Comparison of ENCODE assay signal across 12 cellular contexts in the genomic region with DNA sequence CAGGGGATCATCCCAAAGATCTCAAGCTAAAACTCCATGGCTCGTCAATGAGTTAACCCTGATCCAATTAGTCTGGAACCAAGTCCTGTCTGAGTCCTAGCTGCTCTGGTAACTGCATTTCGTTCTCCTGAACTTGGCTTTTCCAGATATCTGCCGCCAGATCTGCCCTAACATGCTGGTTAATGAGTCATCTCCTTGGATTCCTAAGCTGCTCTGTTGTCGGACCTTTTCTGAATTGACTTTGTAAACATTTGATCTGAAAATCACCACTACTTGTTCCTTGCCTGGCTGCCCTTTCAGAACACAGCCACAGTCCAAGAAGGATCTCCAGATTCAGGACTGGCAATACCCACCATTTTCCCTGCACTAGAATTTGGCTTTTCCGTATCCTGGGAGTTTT.
DNase-seq lines count a peak whose midpoint lies in the region; ATAC-seq and TF ChIP-seq lines count a peak whose summit lies in the region.
"Had no signal": no experiment of that assay in that cellular context is flagged by ENCODE, and none has a peak within 500 bp of the region (broad histone marks: within the 10 kb centered on the region; RNA-seq: fewer than 3 reads in every experiment).

No MANE protein-coding gene starts in this region.

- no peaks in the 10 kb centered on the region for H3K9me3 ChIP-seq in SJCRH30 (replicated peaks)

- no peaks in the 10 kb centered on the region for H3K4me1 ChIP-seq in SJCRH30

- H3K36me3 ChIP-seq in SJCRH30 = no peaks in the 10 kb centered on the region

- no peaks in the 10 kb centered on the region for H3K27me3 ChIP-seq in SJCRH30

- peak; percentile 85 for ATAC-seq in SK-N-SH treated with all-trans-retinoic acid at 6 μM for 48 hours
- no peak for ATAC-seq in HG03439 (IDR thresholded peaks at IDR 0.05; ENCODE audit: unreplicated experiment)

- no peak for TF ChIP-seq CTCF in HFF-Myc (IDR thresholded peaks at IDR 0.05; ENCODE audit: low read depth, low read length, missing control alignments)

- H3K4me3 ChIP-seq in HFF-Myc (replicated peaks; ENCODE audit: low read depth, low read length) (no peak overlapping the region), SJCRH30 (no peak overlapping the region)

- H3K27ac ChIP-seq in SJCRH30 = no peak overlapping the region

- DNase-seq in HFF-Myc (ENCODE audit: extremely low read depth, low read depth) (peak; percentile 56), fibroblast of peridontal ligament (ENCODE audit: extremely low read depth) (peak; percentile 70), stromal cell of bone marrow (ENCODE audit: low read depth) (peak; percentile 36), CD1c-positive myeloid dendritic cell (ENCODE audit: extremely low spot score) (no peak), SJCRH30 (no peak)
- DNase-seq: cerebellar nuclear complex; DMS79; H7; NCI-H1105 treated with DMSO at 0.1 percent for 48 hours; NK-92 treated with Interleukin-12 subunit alpha and Interleukin-12 subunit beta, amount 100 ng/mL, for 24 hours had no signal

TF ChIP-seq in SK-N-SH treated with all-trans-retinoic acid at 6 μM for 48 hours, 23 proteins besides CTCF, POLR2A, EP300 and RAD21:
- TF ChIP-seq RARB (CRISPR knock-in tag; IDR thresholded peaks at IDR 0.05) (no peak), ZFP30 (CRISPR knock-in tag; IDR thresholded peaks at IDR 0.05) (no peak), TCF4 (CRISPR knock-in tag; IDR thresholded peaks at IDR 0.05; ENCODE audit: borderline replicate concordance) (no peak), ZC3H10 (CRISPR knock-in tag; IDR thresholded peaks at IDR 0.05) (no peak), ZNF8 (CRISPR knock-in tag; IDR thresholded peaks at IDR 0.05) (no peak), CSDC2 (CRISPR knock-in tag; IDR thresholded peaks at IDR 0.05) (no peak), PPARA (CRISPR knock-in tag; IDR thresholded peaks at IDR 0.05; ENCODE audit: borderline replicate concordance) (no peak), ISL1 (CRISPR knock-in tag; IDR thresholded peaks at IDR 0.05) (no peak), ARNTL (CRISPR knock-in tag; IDR thresholded peaks at IDR 0.05; ENCODE audit: borderline replicate concordance, low read depth) (no peak), SNAI2 (CRISPR knock-in tag; IDR thresholded peaks at IDR 0.05) (no peak), OSR1 (CRISPR knock-in tag; IDR thresholded peaks at IDR 0.05) (no peak), GLIS3 (CRISPR knock-in tag; IDR thresholded peaks at IDR 0.05) (no peak), BACH2 (CRISPR knock-in tag; IDR thresholded peaks at IDR 0.05; ENCODE audit: borderline replicate concordance) (no peak), ZNF565 (CRISPR knock-in tag; conservative IDR thresholded peaks at IDR 0.05; ENCODE audit: low read depth) (no peak), ZNF70 (CRISPR knock-in tag; IDR thresholded peaks at IDR 0.05) (no peak), ZFP3 (CRISPR knock-in tag; IDR thresholded peaks at IDR 0.05) (no peak), TOX (CRISPR knock-in tag; IDR thresholded peaks at IDR 0.05; ENCODE audit: borderline replicate concordance) (no peak)
- TF ChIP-seq, protein P1, sequence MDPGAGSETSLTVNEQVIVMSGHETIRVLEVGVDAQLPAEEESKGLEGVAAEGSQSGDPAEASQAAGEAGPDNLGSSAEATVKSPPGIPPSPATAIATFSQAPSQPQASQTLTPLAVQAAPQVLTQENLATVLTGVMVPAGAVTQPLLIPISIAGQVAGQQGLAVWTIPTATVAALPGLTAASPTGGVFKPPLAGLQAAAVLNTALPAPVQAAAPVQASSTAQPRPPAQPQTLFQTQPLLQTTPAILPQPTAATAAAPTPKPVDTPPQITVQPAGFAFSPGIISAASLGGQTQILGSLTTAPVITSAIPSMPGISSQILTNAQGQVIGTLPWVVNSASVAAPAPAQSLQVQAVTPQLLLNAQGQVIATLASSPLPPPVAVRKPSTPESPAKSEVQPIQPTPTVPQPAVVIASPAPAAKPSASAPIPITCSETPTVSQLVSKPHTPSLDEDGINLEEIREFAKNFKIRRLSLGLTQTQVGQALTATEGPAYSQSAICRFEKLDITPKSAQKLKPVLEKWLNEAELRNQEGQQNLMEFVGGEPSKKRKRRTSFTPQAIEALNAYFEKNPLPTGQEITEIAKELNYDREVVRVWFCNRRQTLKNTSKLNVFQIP (CRISPR knock-in tag; IDR thresholded peaks at IDR 0.05; ENCODE audit: borderline replicate concordance, low read depth) = no peak
- TF ChIP-seq, protein P2, sequence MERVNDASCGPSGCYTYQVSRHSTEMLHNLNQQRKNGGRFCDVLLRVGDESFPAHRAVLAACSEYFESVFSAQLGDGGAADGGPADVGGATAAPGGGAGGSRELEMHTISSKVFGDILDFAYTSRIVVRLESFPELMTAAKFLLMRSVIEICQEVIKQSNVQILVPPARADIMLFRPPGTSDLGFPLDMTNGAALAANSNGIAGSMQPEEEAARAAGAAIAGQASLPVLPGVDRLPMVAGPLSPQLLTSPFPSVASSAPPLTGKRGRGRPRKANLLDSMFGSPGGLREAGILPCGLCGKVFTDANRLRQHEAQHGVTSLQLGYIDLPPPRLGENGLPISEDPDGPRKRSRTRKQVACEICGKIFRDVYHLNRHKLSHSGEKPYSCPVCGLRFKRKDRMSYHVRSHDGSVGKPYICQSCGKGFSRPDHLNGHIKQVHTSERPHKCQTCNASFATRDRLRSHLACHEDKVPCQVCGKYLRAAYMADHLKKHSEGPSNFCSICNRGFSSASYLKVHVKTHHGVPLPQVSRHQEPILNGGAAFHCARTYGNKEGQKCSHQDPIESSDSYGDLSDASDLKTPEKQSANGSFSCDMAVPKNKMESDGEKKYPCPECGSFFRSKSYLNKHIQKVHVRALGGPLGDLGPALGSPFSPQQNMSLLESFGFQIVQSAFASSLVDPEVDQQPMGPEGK (CRISPR knock-in tag; IDR thresholded peaks at IDR 0.05; ENCODE audit: borderline replicate concordance) = no peak
- TF ChIP-seq, protein P3, sequence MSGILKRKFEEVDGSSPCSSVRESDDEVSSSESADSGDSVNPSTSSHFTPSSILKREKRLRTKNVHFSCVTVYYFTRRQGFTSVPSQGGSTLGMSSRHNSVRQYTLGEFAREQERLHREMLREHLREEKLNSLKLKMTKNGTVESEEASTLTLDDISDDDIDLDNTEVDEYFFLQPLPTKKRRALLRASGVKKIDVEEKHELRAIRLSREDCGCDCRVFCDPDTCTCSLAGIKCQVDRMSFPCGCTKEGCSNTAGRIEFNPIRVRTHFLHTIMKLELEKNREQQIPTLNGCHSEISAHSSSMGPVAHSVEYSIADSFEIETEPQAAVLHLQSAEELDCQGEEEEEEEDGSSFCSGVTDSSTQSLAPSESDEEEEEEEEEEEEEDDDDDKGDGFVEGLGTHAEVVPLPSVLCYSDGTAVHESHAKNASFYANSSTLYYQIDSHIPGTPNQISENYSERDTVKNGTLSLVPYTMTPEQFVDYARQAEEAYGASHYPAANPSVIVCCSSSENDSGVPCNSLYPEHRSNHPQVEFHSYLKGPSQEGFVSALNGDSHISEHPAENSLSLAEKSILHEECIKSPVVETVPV (CRISPR knock-in tag; IDR thresholded peaks at IDR 0.05) = no peak

Comparison
In these comparisons a context has a peak if more than half of its experiments do, and no peak if none do; other contexts are left out.
1. DNase-seq: peak in HFF-Myc (single experiment), fibroblast of peridontal ligament (single experiment) and stromal cell of bone marrow (single experiment); none in CD1c-positive myeloid dendritic cell (single experiment) and SJCRH30 (0 of 2).